ENCODE assay signal across 1 cellular context in genomic region chr16:22193134-22193411, GRCh38.
TF ChIP-seq lines count a peak whose summit lies in the region.

No MANE protein-coding gene starts in this region.

TF ChIP-seq in K562, 482 proteins besides CTCF, POLR2A, EP300 and RAD21:
- TF ChIP-seq GTF3C2 (IDR thresholded peaks at IDR 0.05; ENCODE audit: borderline replicate concordance, extremely low read depth, insufficient read length), result no peak
- TF ChIP-seq, protein P1, sequence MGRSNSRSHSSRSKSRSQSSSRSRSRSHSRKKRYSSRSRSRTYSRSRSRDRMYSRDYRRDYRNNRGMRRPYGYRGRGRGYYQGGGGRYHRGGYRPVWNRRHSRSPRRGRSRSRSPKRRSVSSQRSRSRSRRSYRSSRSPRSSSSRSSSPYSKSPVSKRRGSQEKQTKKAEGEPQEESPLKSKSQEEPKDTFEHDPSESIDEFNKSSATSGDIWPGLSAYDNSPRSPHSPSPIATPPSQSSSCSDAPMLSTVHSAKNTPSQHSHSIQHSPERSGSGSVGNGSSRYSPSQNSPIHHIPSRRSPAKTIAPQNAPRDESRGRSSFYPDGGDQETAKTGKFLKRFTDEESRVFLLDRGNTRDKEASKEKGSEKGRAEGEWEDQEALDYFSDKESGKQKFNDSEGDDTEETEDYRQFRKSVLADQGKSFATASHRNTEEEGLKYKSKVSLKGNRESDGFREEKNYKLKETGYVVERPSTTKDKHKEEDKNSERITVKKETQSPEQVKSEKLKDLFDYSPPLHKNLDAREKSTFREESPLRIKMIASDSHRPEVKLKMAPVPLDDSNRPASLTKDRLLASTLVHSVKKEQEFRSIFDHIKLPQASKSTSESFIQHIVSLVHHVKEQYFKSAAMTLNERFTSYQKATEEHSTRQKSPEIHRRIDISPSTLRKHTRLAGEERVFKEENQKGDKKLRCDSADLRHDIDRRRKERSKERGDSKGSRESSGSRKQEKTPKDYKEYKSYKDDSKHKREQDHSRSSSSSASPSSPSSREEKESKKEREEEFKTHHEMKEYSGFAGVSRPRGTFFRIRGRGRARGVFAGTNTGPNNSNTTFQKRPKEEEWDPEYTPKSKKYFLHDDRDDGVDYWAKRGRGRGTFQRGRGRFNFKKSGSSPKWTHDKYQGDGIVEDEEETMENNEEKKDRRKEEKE (IDR thresholded peaks at IDR 0.05; ENCODE audit: borderline replicate concordance in 1 of 2, control insufficient read depth in 1 of 2, low read depth in 2 of 2, low read length in 1 of 2), result no peak
- no peak for TF ChIP-seq SMC3 (conservative IDR thresholded peaks at IDR 0.05; ENCODE audit: insufficient read depth, low read depth, low read length)
- no peak for TF ChIP-seq RCOR1 (IDR thresholded peaks at IDR 0.05; ENCODE audit: borderline replicate concordance in 1 of 2, low read depth in 2 of 2, low read length in 2 of 2)
- TF ChIP-seq, protein P2, sequence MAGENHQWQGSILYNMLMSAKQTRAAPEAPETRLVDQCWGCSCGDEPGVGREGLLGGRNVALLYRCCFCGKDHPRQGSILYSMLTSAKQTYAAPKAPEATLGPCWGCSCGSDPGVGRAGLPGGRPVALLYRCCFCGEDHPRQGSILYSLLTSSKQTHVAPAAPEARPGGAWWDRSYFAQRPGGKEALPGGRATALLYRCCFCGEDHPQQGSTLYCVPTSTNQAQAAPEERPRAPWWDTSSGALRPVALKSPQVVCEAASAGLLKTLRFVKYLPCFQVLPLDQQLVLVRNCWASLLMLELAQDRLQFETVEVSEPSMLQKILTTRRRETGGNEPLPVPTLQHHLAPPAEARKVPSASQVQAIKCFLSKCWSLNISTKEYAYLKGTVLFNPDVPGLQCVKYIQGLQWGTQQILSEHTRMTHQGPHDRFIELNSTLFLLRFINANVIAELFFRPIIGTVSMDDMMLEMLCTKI (IDR thresholded peaks at IDR 0.05; ENCODE audit: partially characterized antibody), result no peak
- TF ChIP-seq PCBP1 (IDR thresholded peaks at IDR 0.05; ENCODE audit: low read depth, low read length, poor library complexity, severe bottlenecking), result no peak
- TF ChIP-seq MAFG (tag; conservative IDR thresholded peaks at IDR 0.05), result no peak
- TF ChIP-seq ZNF589 (CRISPR knock-in tag; IDR thresholded peaks at IDR 0.05; ENCODE audit: low read depth), result no peak
- TF ChIP-seq, protein P3, sequence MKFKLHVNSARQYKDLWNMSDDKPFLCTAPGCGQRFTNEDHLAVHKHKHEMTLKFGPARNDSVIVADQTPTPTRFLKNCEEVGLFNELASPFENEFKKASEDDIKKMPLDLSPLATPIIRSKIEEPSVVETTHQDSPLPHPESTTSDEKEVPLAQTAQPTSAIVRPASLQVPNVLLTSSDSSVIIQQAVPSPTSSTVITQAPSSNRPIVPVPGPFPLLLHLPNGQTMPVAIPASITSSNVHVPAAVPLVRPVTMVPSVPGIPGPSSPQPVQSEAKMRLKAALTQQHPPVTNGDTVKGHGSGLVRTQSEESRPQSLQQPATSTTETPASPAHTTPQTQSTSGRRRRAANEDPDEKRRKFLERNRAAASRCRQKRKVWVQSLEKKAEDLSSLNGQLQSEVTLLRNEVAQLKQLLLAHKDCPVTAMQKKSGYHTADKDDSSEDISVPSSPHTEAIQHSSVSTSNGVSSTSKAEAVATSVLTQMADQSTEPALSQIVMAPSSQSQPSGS (CRISPR knock-in tag; IDR thresholded peaks at IDR 0.05), result no peak
- no peak for TF ChIP-seq CHD1 (IDR thresholded peaks at IDR 0.05; ENCODE audit: low read length)
- TF ChIP-seq THRA (IDR thresholded peaks at IDR 0.05), result no peak
- TF ChIP-seq CHAMP1 (IDR thresholded peaks at IDR 0.05), result no peak
- no peak for TF ChIP-seq CREM (IDR thresholded peaks at IDR 0.05; ENCODE audit: low read depth)
- no peak for TF ChIP-seq ZNF232 (CRISPR knock-in tag; IDR thresholded peaks at IDR 0.05)
